ENCODE assay signal across 12 cellular contexts in genomic region chr15:93709708-93710107, GRCh38.
DNase-seq lines count a peak whose midpoint lies in the region; ATAC-seq and TF ChIP-seq lines count a peak whose summit lies in the region.
"Had no signal": no experiment of that assay in that cellular context is flagged by ENCODE, and none has a peak within 500 bp of the region (broad histone marks: within the 10 kb centered on the region; RNA-seq: fewer than 3 reads in every experiment).

No MANE protein-coding gene starts in this region.

- TF ChIP-seq CTCF in RWPE1 (conservative IDR thresholded peaks at IDR 0.05; ENCODE audit: low read depth) (no peak), mammary epithelial cell (conservative IDR thresholded peaks at IDR 0.05 in 1 of 2, IDR thresholded peaks at IDR 0.05 in 1 of 2; ENCODE audit: extremely low read depth in 1 of 2, insufficient read depth in 1 of 2, low read depth in 1 of 2, low read length in 2 of 2) (no peak)

- DNase-seq in RWPE1 (ENCODE audit: low spot score) (peak; percentile 46), mammary epithelial cell (peak; percentile 86), Ammon's horn (ENCODE audit: low spot score) (no peak), T-helper 2 cell (no peak), retina (no peak)
- DNase-seq: ACHN; Caco-2; CD4-positive, alpha-beta T cell; GM23248 had no signal

- no TSS peak for BruUV-seq in mammary epithelial cell (replicated peaks; lab: Mats Ljungman, UMichigan)

- 0% methylated on average over 1 of the region's 1 CpG for WGBS in mammary epithelial cell (ENCODE audit: low coverage, missing lambda C conversion rate)

- no peaks in the 10 kb centered on the region for H4K20me1 ChIP-seq in mammary epithelial cell (ENCODE audit: insufficient read depth, low read length)

- H3K9me3 ChIP-seq in mammary epithelial cell (replicated peaks; ENCODE audit: insufficient read depth, low read length) = no peaks in the 10 kb centered on the region
- H3K9me3 ChIP-seq: Caco-2, HAP-1 had no signal

- H2AFZ ChIP-seq in mammary epithelial cell (ENCODE audit: low read depth, low read length) = no peak overlapping the region
- H2AFZ ChIP-seq: GM23248 had no signal

- H3K27ac ChIP-seq in RWPE1 (no peak overlapping the region), mammary epithelial cell (ENCODE audit: insufficient read depth, low read depth, low read length) (no peak overlapping the region)
- H3K27ac ChIP-seq: C4-2B, GM23248 had no signal

- CTCF ChIA-PET in RWPE1 (lab: Yijun Ruan, JAX) = no interaction called here
- CTCF ChIA-PET in mammary epithelial cell (lab: Charles Lee; ENCODE audit: low non-redundant PET) = interaction anchor here (0.8 kb wide), 1 partner anchor 622 kb away, joined by 3 read pairs; no protein-coding TSS in a partner anchor

- peaks cover 17% of the 10 kb centered on the region for H3K4me1 ChIP-seq in mammary epithelial cell (ENCODE audit: insufficient read depth, low read length)
- H3K4me1 ChIP-seq: Caco-2, HAP-1 had no signal

- no peak overlapping the region for H3K4me3 ChIP-seq in mammary epithelial cell (replicated peaks in 1 of 3; ENCODE audit: insufficient read depth in 1 of 3, low read depth in 2 of 3, low read length in 3 of 3)
- H3K4me3 ChIP-seq: GM23248, HAP-1 had no signal

- no peaks in the 10 kb centered on the region for H3K36me3 ChIP-seq in mammary epithelial cell (ENCODE audit: insufficient read depth, low read length)
- H3K36me3 ChIP-seq: HAP-1 had no signal

- ATAC-seq in esophagus mucosa = peak; percentile 99

- no peaks in the 10 kb centered on the region for H3K27me3 ChIP-seq in mammary epithelial cell (ENCODE audit: insufficient read depth, low read length)

- peak overlapping the region; percentile 44 for H3K4me2 ChIP-seq in mammary epithelial cell (ENCODE audit: insufficient read depth, low read depth, low read length)

- in situ Hi-C loops in mammary epithelial cell (cut with MboI; ENCODE audit: low sequenced_read_pairs in 2 of 2) = no loop called here

- H3K79me2 ChIP-seq in mammary epithelial cell (ENCODE audit: insufficient read depth, low read length) = no peaks in the 10 kb centered on the region

- dilution Hi-C loops in mammary epithelial cell (cut with HindIII; ENCODE audit: low sequenced_read_pairs) = no loop called here

- H3K9ac ChIP-seq in mammary epithelial cell (ENCODE audit: insufficient read depth, low read length) = no peak overlapping the region
- H3K9ac ChIP-seq: GM23248 had no signal

- intact Hi-C loops in mammary epithelial cell (cut with micrococcal nuclease) = loop anchor here (5.0 to 10.0 kb wide), 2 partner anchors 63 to 145 kb away; no protein-coding TSS in a partner anchor

- POLR2A ChIA-PET in RWPE1 (lab: Yijun Ruan, JAX; ENCODE audit: low non-redundant PET) = interaction anchor here (0.8 kb wide), 1 partner anchor 120 kb away, joined by 16 read pairs; no protein-coding TSS in a partner anchor

Comparison
In these comparisons a context has a peak if more than half of its experiments do, and no peak if none do; other contexts are left out.
1. DNase-seq: peak in RWPE1 (single experiment) and mammary epithelial cell (single experiment); none in Ammon's horn (single experiment), T-helper 2 cell (0 of 5) and retina (single experiment).